In genomic region chr20:42721923-42722322, GRCh38 we compare ENCODE assay signal across 24 cellular contexts.
A peak's percentile ranks its signal among the peaks of the same experiment; 100 is the strongest.
DNase-seq lines count a peak whose midpoint lies in the region; ATAC-seq and TF ChIP-seq lines count a peak whose summit lies in the region.
"Had no signal": no experiment of that assay in that cellular context is flagged by ENCODE, and none has a peak within 500 bp of the region (broad histone marks: within the 10 kb centered on the region; RNA-seq: fewer than 3 reads in every experiment).

No MANE protein-coding gene starts in this region.

- H4K20me1 ChIP-seq in Karpas-422 (ENCODE audit: insufficient read depth, low read depth, low read length): no peaks in the 10 kb centered on the region
- H4K20me1 ChIP-seq: BLaER1 treated with 17β-estradiol and CSF1 and Interleukin-3, amounts not matched to agents 10 nM and 100 nM had no signal

- H3K9ac ChIP-seq in Karpas-422 (ENCODE audit: low read length): no peak overlapping the region
- H3K9ac ChIP-seq: BLaER1 treated with 17β-estradiol and CSF1 and Interleukin-3, amounts not matched to agents 10 nM and 100 nM had no signal

- no peaks in the 10 kb centered on the region for H3K9me2 ChIP-seq in Karpas-422 (replicated peaks; ENCODE audit: insufficient read depth, low read length)

- H3K4me3 ChIP-seq in Karpas-422 (ENCODE audit: low read length) (no peak overlapping the region), RWPE2 (ENCODE audit: severe bottlenecking) (no peak overlapping the region)
- H3K4me3 ChIP-seq: A549; BLaER1 treated with 17β-estradiol and CSF1 and Interleukin-3, amounts not matched to agents 10 nM and 100 nM; GM12878; HAP-1 had no signal

- TF ChIP-seq CTCF in RWPE2 (IDR thresholded peaks at IDR 0.05; ENCODE audit: poor library complexity, severe bottlenecking): no peak

- DNase-seq in NCI-H2171 treated with DMSO at 0.1 percent for 48 hours (lab: John Stamatoyannopoulos, UW) (peak; percentile 30), NCI-H2171 (lab: John Stamatoyannopoulos, UW) (no peak), Karpas-422 (no peak), RWPE2 (ENCODE audit: low spot score) (no peak), kidney tubule cell (ENCODE audit: low spot score) (peak; percentile 25), HUDEP-2 (lab: John Stamatoyannopoulos, UW; ENCODE audit: unreplicated experiment in 76 of 76) (no peak), HK-2 (ENCODE audit: unreplicated experiment) (no peak)
- no peak for DNase-seq in activated naive CD4-positive, alpha-beta T cell treated with Interleukin-2 at 50 U/mL for 16 hours
- DNase-seq: 8988T; ACHN; AML-193; BE2C; CD4-positive, alpha-beta T cell; CD8-positive, alpha-beta memory T cell; DMS 273 treated with DMSO at 0.1 percent for 48 hours; DMS79; EL; GDM1; GOT3; HFFc6 had no signal

- H3K4me1 ChIP-seq in Karpas-422 (ENCODE audit: low read length) (peaks cover 25% of the 10 kb centered on the region), RWPE2 (ENCODE audit: insufficient read depth, poor library complexity, severe bottlenecking) (no peaks in the 10 kb centered on the region)
- H3K4me1 ChIP-seq: A549; BE2C; BLaER1 treated with 17β-estradiol and CSF1 and Interleukin-3, amounts not matched to agents 10 nM and 100 nM; HAP-1 had no signal

- H3K9me3 ChIP-seq in Karpas-422 (ENCODE audit: low read length) (no peaks in the 10 kb centered on the region), RWPE2 (ENCODE audit: severe bottlenecking) (peaks cover 2% of the 10 kb centered on the region)
- H3K9me3 ChIP-seq: A549; BE2C; BLaER1 treated with 17β-estradiol and CSF1 and Interleukin-3, amounts not matched to agents 10 nM and 100 nM; HAP-1 had no signal

- H2AFZ ChIP-seq in Karpas-422 (ENCODE audit: low read length): no peak overlapping the region

- H3K4me2 ChIP-seq in Karpas-422 (ENCODE audit: low read depth, low read length, poor library complexity, severe bottlenecking): no peak overlapping the region
- H3K4me2 ChIP-seq: A549; BLaER1 treated with 17β-estradiol and CSF1 and Interleukin-3, amounts not matched to agents 10 nM and 100 nM had no signal

- H3K27me3 ChIP-seq in Karpas-422 (ENCODE audit: low read length): no peaks in the 10 kb centered on the region
- no peaks in the 10 kb centered on the region for H3K27me3 ChIP-seq in RWPE2 (ENCODE audit: insufficient read depth, poor library complexity, severe bottlenecking)
- H3K27me3 ChIP-seq: BE2C; BLaER1 treated with 17β-estradiol and CSF1 and Interleukin-3, amounts not matched to agents 10 nM and 100 nM had no signal

- H3K36me3 ChIP-seq in Karpas-422 (ENCODE audit: insufficient read depth, low read length) (no peaks in the 10 kb centered on the region), RWPE2 (ENCODE audit: low read depth) (no peaks in the 10 kb centered on the region)
- H3K36me3 ChIP-seq: BE2C; BLaER1 treated with 17β-estradiol and CSF1 and Interleukin-3, amounts not matched to agents 10 nM and 100 nM; HAP-1 had no signal

- H3K79me2 ChIP-seq in Karpas-422 (ENCODE audit: low read length): no peaks in the 10 kb centered on the region

- H3K27ac ChIP-seq in Karpas-422 (ENCODE audit: low read length): peak overlapping the region; percentile 11; the same call in 1 of the 2 replicates
- H3K27ac ChIP-seq in RWPE2 (ENCODE audit: poor library complexity, severe bottlenecking): no peak overlapping the region
- H3K27ac ChIP-seq: A549; BLaER1 treated with 17β-estradiol and CSF1 and Interleukin-3, amounts not matched to agents 10 nM and 100 nM had no signal

- ATAC-seq in RWPE2 (ENCODE audit: low read depth): peak; percentile 61; the same call in 2 of the 3 replicates
- ATAC-seq: A549, GM12878 had no signal

Comparison
In these comparisons a context has a peak if more than half of its experiments do, and no peak if none do; other contexts are left out.
1. DNase-seq: peak in NCI-H2171 treated with DMSO at 0.1 percent for 48 hours (single experiment) and kidney tubule cell (single experiment); none in NCI-H2171 (single experiment), Karpas-422 (single experiment), RWPE2 (single experiment), activated naive CD4-positive, alpha-beta T cell treated with Interleukin-2 at 50 U/mL for 16 hours (single experiment), HUDEP-2 (0 of 76) and HK-2 (single experiment).